11 cellular contexts compared by ENCODE assay signal in the genomic region with DNA sequence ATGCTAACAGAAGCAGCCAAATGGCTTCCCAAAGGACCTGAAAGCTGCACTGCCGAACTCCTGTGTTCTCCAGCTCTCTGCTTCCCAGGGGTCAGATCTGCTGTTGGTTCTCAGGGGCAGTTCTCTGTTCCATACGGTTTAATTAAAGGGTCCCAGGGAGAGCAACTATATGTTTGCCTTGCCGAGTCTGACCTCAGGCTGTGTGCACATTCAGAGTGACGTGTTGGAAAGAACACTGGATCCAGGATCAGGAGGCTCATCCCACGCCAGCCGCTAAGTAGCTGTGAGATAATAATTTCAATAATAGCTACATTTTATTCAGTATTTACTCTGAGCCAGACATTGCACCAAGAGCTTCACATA. TPM values are rescaled to one million over a fixed set of nuclear protein-coding genes. Genes with fewer than 3 reads are reported as not detected.
A peak's percentile ranks its signal among the peaks of the same experiment; 100 is the strongest.
DNase-seq lines count a peak whose midpoint lies in the region; ATAC-seq and TF ChIP-seq lines count a peak whose summit lies in the region.
"Had no signal": no experiment of that assay in that cellular context is flagged by ENCODE, and none has a peak within 500 bp of the region (broad histone marks: within the 10 kb centered on the region; RNA-seq: fewer than 3 reads in every experiment).

No MANE protein-coding gene starts in this region.

- peaks cover 7% of the 10 kb centered on the region for H3K4me1 Mint-ChIP-seq in CD4-positive, alpha-beta T cell (ENCODE audit: low read depth)
- H3K4me1 Mint-ChIP-seq in neural progenitor cell = peaks cover 35% of the 10 kb centered on the region

- H3K27ac ChIP-seq in CD4-positive, alpha-beta T cell (ENCODE audit: low read depth, low read length) = no peak overlapping the region
- H3K27ac ChIP-seq in Karpas-422 (ENCODE audit: low read length) (no peak overlapping the region), esophagus squamous epithelium (peak overlapping the region in 3 of 4 donors; percentile 59 to 76 (median 71)), neural progenitor cell (no peak overlapping the region)
- H3K27ac ChIP-seq: SJSA1 had no signal

- H3K27me3 Mint-ChIP-seq in CD4-positive, alpha-beta T cell = no peaks in the 10 kb centered on the region
- H3K27me3 Mint-ChIP-seq in neural progenitor cell (ENCODE audit: insufficient read depth, low read depth) = peaks cover 8% of the 10 kb centered on the region
- H3K27me3 Mint-ChIP-seq: CD4-positive, CD25-positive, alpha-beta regulatory T cell; stimulated activated naive CD8-positive, alpha-beta T cell treated with anti-CD3 and anti-CD28 coated beads, Interleukin-15, Interleukin-2, amounts not matched to agents 100 ng/mL and 50 ng/mL, for 24 hours had no signal

- intact Hi-C loops in CD4-positive, alpha-beta T cell (cut with DNase I, micrococcal nuclease) = loop anchor here (1.0 to 5.0 kb wide), 9 partner anchors 89 to 776 kb away; no protein-coding TSS in a partner anchor
- intact Hi-C loops in esophagus squamous epithelium (cut with DNase I) = loop anchor here (10.0 kb wide), 1 partner anchor 391 kb away; no protein-coding TSS in a partner anchor

- no peak for ATAC-seq in CD4-positive, alpha-beta T cell (ENCODE audit: poor library complexity)
- no peak for ATAC-seq in GM18861 (IDR thresholded peaks at IDR 0.05; ENCODE audit: unreplicated experiment)

- DNase-seq in CD4-positive, alpha-beta T cell = no peak
- no peak for DNase-seq in Karpas-422
- no peak for DNase-seq in esophagus squamous epithelium (lab: John Stamatoyannopoulos, UW)
- DNase-seq in neural progenitor cell (ENCODE audit: low spot score) = no peak
- DNase-seq in activated CD4-positive, alpha-beta T cell treated with anti-CD3 and anti-CD28 coated beads for 4 hours = no peak
- no peak for DNase-seq in putamen (ENCODE audit: low spot score)
- no peak for DNase-seq in OCI-M2 (lab: John Stamatoyannopoulos, UW; ENCODE audit: unreplicated experiment)

- H3K9me3 ChIP-seq in CD4-positive, alpha-beta T cell (ENCODE audit: control insufficient read depth, low read length) = no peaks in the 10 kb centered on the region
- no peaks in the 10 kb centered on the region for H3K9me3 ChIP-seq in Karpas-422 (ENCODE audit: low read length)
- no peaks in the 10 kb centered on the region for H3K9me3 ChIP-seq in esophagus squamous epithelium
- H3K9me3 ChIP-seq in neural progenitor cell (ENCODE audit: low read depth) = no peaks in the 10 kb centered on the region

- H3K27ac Mint-ChIP-seq in CD4-positive, alpha-beta T cell = no peak overlapping the region
- no peak overlapping the region for H3K27ac Mint-ChIP-seq in neural progenitor cell
- H3K27ac Mint-ChIP-seq: stimulated activated naive CD8-positive, alpha-beta T cell treated with anti-CD3 and anti-CD28 coated beads, Interleukin-15, Interleukin-2, amounts not matched to agents 100 ng/mL and 50 ng/mL, for 24 hours had no signal

- H3K4me1 ChIP-seq in Karpas-422 (ENCODE audit: low read length) = peaks cover 21% of the 10 kb centered on the region
- H3K4me1 ChIP-seq in esophagus squamous epithelium = peaks cover 0 to 26% (median 18%) of the 10 kb centered on the region in 3 donors
- peaks cover under 1% of the 10 kb centered on the region for H3K4me1 ChIP-seq in neural progenitor cell
- H3K4me1 ChIP-seq: SJSA1 had no signal

- peak overlapping the region; percentile 4; the same call in 1 of the 2 replicates for H3K9ac ChIP-seq in Karpas-422 (ENCODE audit: low read length)
- no peak overlapping the region for H3K9ac ChIP-seq in neural progenitor cell

- no peak for TF ChIP-seq POLR2A in esophagus squamous epithelium (IDR thresholded peaks at IDR 0.05)

- POLR2A ChIA-PET in CD4-positive, alpha-beta T cell (lab: Charles Lee) = interaction anchor here (0.9 to 1.5 kb wide), 4 partner anchors 170 to 775 kb away, joined by 3 to 11 read pairs (median 5); a partner anchor contains a TSS

- H3K36me3 ChIP-seq in Karpas-422 (ENCODE audit: insufficient read depth, low read length) (no peaks in the 10 kb centered on the region), esophagus squamous epithelium (no peaks in the 10 kb centered on the region), neural progenitor cell (no peaks in the 10 kb centered on the region)
- H3K36me3 ChIP-seq: SJSA1 had no signal

- peak; percentile 43 for TF ChIP-seq CTCF in CD4-positive, alpha-beta T cell (IDR thresholded peaks at IDR 0.05)
- TF ChIP-seq CTCF in esophagus squamous epithelium (IDR thresholded peaks at IDR 0.05) (no peak), neural progenitor cell (IDR thresholded peaks at IDR 0.05) (no peak)

- H3K4me3 Mint-ChIP-seq in CD4-positive, alpha-beta T cell = no peak overlapping the region
- no peak overlapping the region for H3K4me3 Mint-ChIP-seq in neural progenitor cell
- H3K4me3 Mint-ChIP-seq: CD4-positive, CD25-positive, alpha-beta regulatory T cell; stimulated activated naive CD8-positive, alpha-beta T cell treated with anti-CD3 and anti-CD28 coated beads, Interleukin-15, Interleukin-2, amounts not matched to agents 100 ng/mL and 50 ng/mL, for 24 hours had no signal

- H3K4me3 ChIP-seq in Karpas-422 (ENCODE audit: low read length) = peak overlapping the region; percentile 29; the same call in 1 of the 2 replicates
- peak overlapping the region in 3 of 4 donors; percentile 15 to 28 (median 19) for H3K4me3 ChIP-seq in esophagus squamous epithelium
- H3K4me3 ChIP-seq in neural progenitor cell = no peak overlapping the region
- H3K4me3 ChIP-seq: SJSA1 had no signal

- no peaks in the 10 kb centered on the region for H3K9me2 ChIP-seq in Karpas-422 (replicated peaks; ENCODE audit: insufficient read depth, low read length)

- 28 to 29% methylated on average over 6 of the region's 6 CpGs for WGBS in esophagus squamous epithelium, 2 donors

- H3K4me2 ChIP-seq in Karpas-422 (ENCODE audit: low read depth, low read length, poor library complexity, severe bottlenecking) (peak overlapping the region; percentile 46), neural progenitor cell (no peak overlapping the region)

- H4K20me1 ChIP-seq in Karpas-422 (ENCODE audit: insufficient read depth, low read depth, low read length) (peaks cover 5% of the 10 kb centered on the region; the same call in 1 of the 2 replicates), neural progenitor cell (ENCODE audit: low read depth) (no peaks in the 10 kb centered on the region)

- CTCF ChIA-PET in CD4-positive, alpha-beta T cell (lab: Charles Lee) = interaction anchor here (0.6 to 4.7 kb wide), 32 partner anchors 8 to 781 kb away, joined by 3 to 43 read pairs (median 4); a partner anchor contains a TSS

- H2AFZ ChIP-seq in Karpas-422 (ENCODE audit: low read length) (no peak overlapping the region), neural progenitor cell (replicated peaks) (peak overlapping the region; percentile 75)

- H3K36me3 Mint-ChIP-seq in CD4-positive, alpha-beta T cell (ENCODE audit: low read depth) = no peaks in the 10 kb centered on the region
- no peaks in the 10 kb centered on the region for H3K36me3 Mint-ChIP-seq in neural progenitor cell

- H3K79me2 ChIP-seq in Karpas-422 (ENCODE audit: low read length) = no peaks in the 10 kb centered on the region
- no peaks in the 10 kb centered on the region for H3K79me2 ChIP-seq in neural progenitor cell (ENCODE audit: low read depth)

- no peaks in the 10 kb centered on the region for H3K9me3 Mint-ChIP-seq in CD4-positive, alpha-beta T cell
- H3K9me3 Mint-ChIP-seq in neural progenitor cell = peaks cover 2% of the 10 kb centered on the region
- H3K9me3 Mint-ChIP-seq: CD4-positive, CD25-positive, alpha-beta regulatory T cell; stimulated activated naive CD8-positive, alpha-beta T cell treated with anti-CD3 and anti-CD28 coated beads, Interleukin-15, Interleukin-2, amounts not matched to agents 100 ng/mL and 50 ng/mL, for 24 hours had no signal

- H3F3A ChIP-seq in neural progenitor cell (ENCODE audit: low read depth) = no peaks in the 10 kb centered on the region

- H3K27me3 ChIP-seq in CD4-positive, alpha-beta T cell (ENCODE audit: control insufficient read depth, insufficient read depth, low read length) = no peaks in the 10 kb centered on the region
- H3K27me3 ChIP-seq in Karpas-422 (ENCODE audit: low read length) (no peaks in the 10 kb centered on the region), esophagus squamous epithelium (no peaks in the 10 kb centered on the region), neural progenitor cell (no peaks in the 10 kb centered on the region)
- H3K27me3 ChIP-seq: SJSA1 had no signal

RNA-seq across cellular contexts. Expression of a gene that starts 23.4 kb away (rescaled TPM):
- 10 to 100 TPM; 21.2 to 22.4 TPM for total RNA-seq in CD4-positive, alpha-beta T cell
- 41.4 and 63.9 TPM in 2 replicates for total RNA-seq in Karpas-422 (2014; rRNA removed; shearing (Covaris generic); ENCODE audit: low replicate concordance)
- total RNA-seq in esophagus squamous epithelium (10 to 100 TPM; 31.0 to 65.8 (median 42.0) TPM), neural progenitor cell (ENCODE audit: low replicate concordance) (6.8 and 8.2 TPM in 2 replicates)

RNA-seq across cellular contexts. Expression of a gene that starts 41.5 kb away (rescaled TPM):
- 1 to 10 TPM; 1.8 to 2.1 TPM for total RNA-seq in CD4-positive, alpha-beta T cell
- 8.5 and 17.9 TPM in 2 replicates for total RNA-seq in Karpas-422 (2014; rRNA removed; shearing (Covaris generic); ENCODE audit: low replicate concordance)
- total RNA-seq in esophagus squamous epithelium = 1 to 10 TPM; 5.0 to 7.6 (median 6.3) TPM
- 16.5 and 21.1 TPM in 2 replicates for total RNA-seq in neural progenitor cell (ENCODE audit: low replicate concordance)

Comparison
In these comparisons a context has a peak if more than half of its experiments do, and no peak if none do; other contexts are left out.
1. H3K27ac ChIP-seq: peak in esophagus squamous epithelium (3 of 4); none in CD4-positive, alpha-beta T cell (single experiment), Karpas-422 (single experiment) and neural progenitor cell (single experiment).